Comparison of ENCODE assay signal across 3 cellular contexts in the genomic region with DNA sequence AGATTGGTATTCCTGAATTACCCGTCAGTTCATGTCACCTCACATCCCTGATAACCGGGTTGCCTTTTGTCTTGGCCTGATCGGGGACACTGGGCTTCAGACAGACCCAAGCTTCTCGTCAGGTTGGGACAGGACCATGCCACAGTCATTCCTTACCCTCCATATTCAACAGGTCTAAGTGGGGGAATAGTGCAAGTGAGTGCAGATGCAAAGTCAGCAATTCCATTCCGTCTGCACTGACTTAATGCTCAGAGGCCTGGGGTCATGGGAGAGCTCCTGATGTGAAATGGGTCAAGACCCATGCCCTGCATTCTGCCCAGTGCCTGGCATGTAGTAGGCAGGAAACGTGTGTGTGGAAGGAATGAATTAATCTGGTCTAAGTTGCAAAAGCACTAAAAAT.
A peak's percentile ranks its signal among the peaks of the same experiment; 100 is the strongest.
TF ChIP-seq lines count a peak whose summit lies in the region.

No MANE protein-coding gene starts in this region.

TF ChIP-seq in A549, 52 proteins besides CTCF, POLR2A, EP300 and RAD21:
- peak; percentile 77 for TF ChIP-seq MAFK (IDR thresholded peaks at IDR 0.05; ENCODE audit: partially characterized antibody)
- no peak for TF ChIP-seq EHMT2 (IDR thresholded peaks at IDR 0.05; ENCODE audit: low read depth)
TF ChIP-seq in A549: peak in this region for 1.

TF ChIP-seq in IMR-90, 13 proteins besides CTCF, POLR2A, EP300 and RAD21:
- TF ChIP-seq MAFK (IDR thresholded peaks at IDR 0.05; ENCODE audit: low read depth, low read length) (peak; percentile 42; the same call in 1 of the 2 replicates), RFX5 (IDR thresholded peaks at IDR 0.05; ENCODE audit: low read depth, low read length) (no peak), NFE2L2 (IDR thresholded peaks at IDR 0.05; ENCODE audit: low read depth, low read length) (no peak), MAZ (IDR thresholded peaks at IDR 0.05; ENCODE audit: borderline replicate concordance, low read depth, low read length) (no peak), RCOR1 (IDR thresholded peaks at IDR 0.05; ENCODE audit: insufficient replicate concordance, low read length) (no peak), CHD1 (IDR thresholded peaks at IDR 0.05; ENCODE audit: low read depth, low read length) (no peak)
- TF ChIP-seq, protein P1, sequence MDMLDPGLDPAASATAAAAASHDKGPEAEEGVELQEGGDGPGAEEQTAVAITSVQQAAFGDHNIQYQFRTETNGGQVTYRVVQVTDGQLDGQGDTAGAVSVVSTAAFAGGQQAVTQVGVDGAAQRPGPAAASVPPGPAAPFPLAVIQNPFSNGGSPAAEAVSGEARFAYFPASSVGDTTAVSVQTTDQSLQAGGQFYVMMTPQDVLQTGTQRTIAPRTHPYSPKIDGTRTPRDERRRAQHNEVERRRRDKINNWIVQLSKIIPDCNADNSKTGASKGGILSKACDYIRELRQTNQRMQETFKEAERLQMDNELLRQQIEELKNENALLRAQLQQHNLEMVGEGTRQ (IDR thresholded peaks at IDR 0.05; ENCODE audit: low read depth, low read length) = no peak

TF ChIP-seq in H1, 55 proteins besides CTCF, POLR2A, EP300 and RAD21:
- TF ChIP-seq HDAC6 (IDR thresholded peaks at IDR 0.05; ENCODE audit: low read depth, low read length) = no peak
- no peak for TF ChIP-seq YY1 (IDR thresholded peaks at IDR 0.05; ENCODE audit: low read depth, low read length)
